ENCODE assay signal across 8 cellular contexts in genomic region chr11:65524747-65525658, GRCh38. TPM values are rescaled to one million over a fixed set of nuclear protein-coding genes. Genes with fewer than 3 reads are reported as not detected.
A peak's percentile ranks its signal among the peaks of the same experiment; 100 is the strongest.
DNase-seq lines count a peak whose midpoint lies in the region; ATAC-seq and TF ChIP-seq lines count a peak whose summit lies in the region.

SCYL1 (plus strand) TSS chr11:65525083; CDS start chr11:65525154, 71 bp downstream.

- H3K36me3 ChIP-seq in adipocyte (ENCODE audit: control insufficient read depth, insufficient read depth, low read length, severe bottlenecking), result peaks cover 15% of the 10 kb centered on the region
- H3K36me3 ChIP-seq in heart left ventricle, result peaks cover 0 to 40% (median 33%) of the 10 kb centered on the region in 9 donors

- H3K36me3 Mint-ChIP-seq in type B pancreatic cell, result peaks cover 4% of the 10 kb centered on the region

- WGBS in heart left ventricle, 4 donors, result 1 to 3% (median 2%) methylated on average over 22 to 81 of the region's 87 CpGs

- H3K4me3 ChIP-seq in adipocyte (ENCODE audit: low read length) (peak within 1 kb of the TSS; percentile 96), heart left ventricle (peak within 1 kb of the TSS; percentile 82 to 100 (median 99))

- peaks cover 19% of the 10 kb centered on the region for H3K4me1 ChIP-seq in adipocyte (ENCODE audit: control insufficient read depth, insufficient read depth, low read length)
- peaks cover 0 to 36% (median 20%) of the 10 kb centered on the region in 12 donors for H3K4me1 ChIP-seq in heart left ventricle

- TF ChIP-seq CTCF in heart left ventricle (IDR thresholded peaks at IDR 0.05), result peak in 1 of 12 donors; percentile 4
- no peak for TF ChIP-seq CTCF in type B pancreatic cell (conservative IDR thresholded peaks at IDR 0.05)

- intact Hi-C loops in heart left ventricle (cut with DNase I) (loop anchor here in 2 of 10 donors (5.0 kb wide), 2 partner anchors 148 to 413 kb away; partner anchors contain the start of gene TM7SF2 (in 1 of the 2)), posterior vena cava (cut with DNase I) (no loop called here)

- H3K9me3 Mint-ChIP-seq in type B pancreatic cell, result no peaks in the 10 kb centered on the region

- no peaks in the 10 kb centered on the region for H3K27me3 Mint-ChIP-seq in type B pancreatic cell

- H3K27ac ChIP-seq in heart left ventricle, result peak within 1 kb of the TSS; percentile 69 to 97 (median 93)

- H3K4me3 Mint-ChIP-seq in type B pancreatic cell, result peak within 1 kb of the TSS; percentile 89

- peak; percentile 65 to 94 (median 90) for ATAC-seq in heart left ventricle

- H3K9me3 ChIP-seq in adipocyte (ENCODE audit: control insufficient read depth, low read length) (no peaks in the 10 kb centered on the region), heart left ventricle (no peaks in the 10 kb centered on the region)

- peak within 1 kb of the TSS; percentile 68 for H3K27ac Mint-ChIP-seq in type B pancreatic cell

- H3K4me1 Mint-ChIP-seq in type B pancreatic cell (ENCODE audit: unreplicated experiment), result peaks cover 29% of the 10 kb centered on the region

- peak within 1 kb of the TSS; percentile 97 for H3K9ac ChIP-seq in adipocyte (ENCODE audit: low read length)

- H3K27me3 ChIP-seq in adipocyte (replicated peaks; ENCODE audit: control insufficient read depth, insufficient read depth, low read length) (no peaks in the 10 kb centered on the region), heart left ventricle (no peaks in the 10 kb centered on the region)

- DNase-seq in AG20443 (ENCODE audit: low spot score) (peak; percentile 96), HuH-7 (ENCODE audit: low spot score) (peak; percentile 54), T-helper 1 cell (peak; percentile 67 to 82 (median 74)), adipocyte (ENCODE audit: low read depth) (peak; percentile 95), heart left ventricle (peak; percentile 83 to 93 (median 87)), posterior vena cava (ENCODE audit: low spot score) (peak; percentile 95), type B pancreatic cell (ENCODE audit: extremely low spot score, unreplicated experiment) (peak; percentile 89)

- peak; percentile 66 for TF ChIP-seq POLR2A in GM19193 (IDR thresholded peaks at IDR 0.05; ENCODE audit: extremely low read depth, insufficient read depth, insufficient read length)
- TF ChIP-seq POLR2A in heart left ventricle (IDR thresholded peaks at IDR 0.05), result peak; percentile 29 to 75

RNA-seq across cellular contexts. Expression of gene SCYL1, which starts in this region (rescaled TPM):
- 100 to 1,000 TPM in 1 of 9 donors, 10 to 100 TPM in 8; 51.6 to 135 (median 62.2) TPM for total RNA-seq in heart left ventricle
- 10 to 100 TPM; 86.6 to 90.2 TPM for polyA plus RNA-seq in heart left ventricle
- 10 to 100 TPM; 66.3 to 74.3 TPM for total RNA-seq in posterior vena cava
- 79.4 and 80.4 TPM in 2 replicates for total RNA-seq in type B pancreatic cell (ENCODE audit: low replicate concordance)

Comparison
In these comparisons a context has a peak if more than half of its experiments do, and no peak if none do; other contexts are left out.
1. Peak in every context shown above with its lines: DNase-seq, ATAC-seq, H3K4me3 ChIP-seq and H3K27ac ChIP-seq.